1 cellular context compared by ENCODE assay signal in genomic region chr1:19877821-19878636, GRCh38.
A peak's percentile ranks its signal among the peaks of the same experiment; 100 is the strongest.
TF ChIP-seq lines count a peak whose summit lies in the region.

No MANE protein-coding gene starts in this region.

TF ChIP-seq in K562, 482 proteins besides CTCF, POLR2A, EP300 and RAD21 (continued from another document and continues in another):
- TF ChIP-seq SLC30A9 (CRISPR knock-in tag; IDR thresholded peaks at IDR 0.05): no peak
- TF ChIP-seq SNRNP70 (optimal IDR thresholded peaks at IDR 0.05; ENCODE audit: low read depth, low read length): no peak
- no peak for TF ChIP-seq KLF10 (CRISPR knock-in tag; IDR thresholded peaks at IDR 0.05)
- TF ChIP-seq TAF7 (tag; IDR thresholded peaks at IDR 0.05): no peak
- TF ChIP-seq HDAC8 (tag; IDR thresholded peaks at IDR 0.05): peak; percentile 74; the same call in 1 of the 2 replicates
- no peak for TF ChIP-seq RUNX1 (IDR thresholded peaks at IDR 0.05; ENCODE audit: low read depth)
- TF ChIP-seq ZNF354B (CRISPR knock-in tag; IDR thresholded peaks at IDR 0.05): peak; percentile 15; the same call in 1 of the 2 replicates
- TF ChIP-seq RBM22 (IDR thresholded peaks at IDR 0.05; ENCODE audit: low read depth, low read length, poor library complexity, severe bottlenecking): no peak
- no peak for TF ChIP-seq SRSF1 (IDR thresholded peaks at IDR 0.05; ENCODE audit: low read depth, low read length)
- TF ChIP-seq ZNF146 (CRISPR knock-in tag; IDR thresholded peaks at IDR 0.05; ENCODE audit: unreplicated experiment): no peak
- TF ChIP-seq BHLHE40 (IDR thresholded peaks at IDR 0.05; ENCODE audit: low read length): peak; percentile 56
- peak; percentile 53 for TF ChIP-seq KDM5B (IDR thresholded peaks at IDR 0.05; ENCODE audit: insufficient replicate concordance, low read depth, low read length)
- TF ChIP-seq RERE (CRISPR knock-in tag; IDR thresholded peaks at IDR 0.05; ENCODE audit: borderline replicate concordance): no peak
- TF ChIP-seq SMAD3 (CRISPR knock-in tag; conservative IDR thresholded peaks at IDR 0.05): 0 out of 2 replicates have a peak, but pooled peaks have one; percentile 38
- TF ChIP-seq NCOA6 (IDR thresholded peaks at IDR 0.05): no peak
- TF ChIP-seq FOXO4 (CRISPR knock-in tag; IDR thresholded peaks at IDR 0.05): no peak
- no peak for TF ChIP-seq ZBTB40 (IDR thresholded peaks at IDR 0.05)
- no peak for TF ChIP-seq ZBTB40 (CRISPR knock-in tag; IDR thresholded peaks at IDR 0.05)
- TF ChIP-seq USF1 (CRISPR knock-in tag; IDR thresholded peaks at IDR 0.05): peak; percentile 38; the same call in 1 of the 2 replicates
- peak; percentile 96 for TF ChIP-seq MEIS2 (IDR thresholded peaks at IDR 0.05; ENCODE audit: partially characterized antibody)
- TF ChIP-seq MTF1 (CRISPR knock-in tag; IDR thresholded peaks at IDR 0.05; ENCODE audit: borderline replicate concordance): no peak
- no peak for TF ChIP-seq ADNP (tag; IDR thresholded peaks at IDR 0.05)
- TF ChIP-seq ZNF165 (CRISPR knock-in tag; IDR thresholded peaks at IDR 0.05; ENCODE audit: borderline replicate concordance): no peak
- TF ChIP-seq NFE2 (IDR thresholded peaks at IDR 0.05; ENCODE audit: low read depth): no peak
- no peak for TF ChIP-seq BACH1 (tag; IDR thresholded peaks at IDR 0.05)
- no peak for TF ChIP-seq PTBP1 (IDR thresholded peaks at IDR 0.05; ENCODE audit: low read depth, low read length)
- no peak for TF ChIP-seq ARID2 (IDR thresholded peaks at IDR 0.05)
- TF ChIP-seq BMI1 (IDR thresholded peaks at IDR 0.05; ENCODE audit: low read length): no peak
- TF ChIP-seq FOS (IDR thresholded peaks at IDR 0.05; ENCODE audit: extremely low read depth, insufficient read length): no peak
- no peak for TF ChIP-seq TOE1 (IDR thresholded peaks at IDR 0.05; ENCODE audit: borderline replicate concordance)
- TF ChIP-seq TOE1 (CRISPR knock-in tag; IDR thresholded peaks at IDR 0.05; ENCODE audit: borderline replicate concordance, low read depth): no peak
- TF ChIP-seq MLX (CRISPR knock-in tag; conservative IDR thresholded peaks at IDR 0.05): no peak
- no peak for TF ChIP-seq CHD1 (IDR thresholded peaks at IDR 0.05; ENCODE audit: low read length)
- TF ChIP-seq TEAD2 (tag; IDR thresholded peaks at IDR 0.05): no peak
- TF ChIP-seq ZNF384 (IDR thresholded peaks at IDR 0.05; ENCODE audit: low read depth, low read length): no peak
- no peak for TF ChIP-seq MEF2A (IDR thresholded peaks at IDR 0.05; ENCODE audit: control insufficient read depth, low read depth, low read length)
- no peak for TF ChIP-seq SP2 (IDR thresholded peaks at IDR 0.05; ENCODE audit: extremely low read depth, low read depth, low read length, poor library complexity, severe bottlenecking)
- TF ChIP-seq TBP (optimal IDR thresholded peaks at IDR 0.05; ENCODE audit: low read depth, low read length): peak; percentile 95
- TF ChIP-seq E2F6 (IDR thresholded peaks at IDR 0.05; ENCODE audit: borderline replicate concordance in 1 of 2, extremely low read depth in 1 of 2, insufficient read depth in 1 of 2, insufficient read length in 1 of 2, low read depth in 1 of 2, low read length in 1 of 2, poor library complexity in 1 of 2, severe bottlenecking in 1 of 2): peak; percentile 73 to 83
- TF ChIP-seq ZNF740 (CRISPR knock-in tag; IDR thresholded peaks at IDR 0.05): no peak
- TF ChIP-seq ZNF740 (tag; IDR thresholded peaks at IDR 0.05): no peak
- no peak for TF ChIP-seq FOSL1 (tag; conservative IDR thresholded peaks at IDR 0.05)
- no peak for TF ChIP-seq SIRT6 (IDR thresholded peaks at IDR 0.05; ENCODE audit: low read depth, low read length)
- no peak for TF ChIP-seq JUND (IDR thresholded peaks at IDR 0.05; ENCODE audit: borderline replicate concordance, low read depth, low read length)
- peak; percentile 44; the same call in 1 of the 3 replicates for TF ChIP-seq JUND (tag; IDR thresholded peaks at IDR 0.05; ENCODE audit: borderline replicate concordance, low read depth, low read length)
- TF ChIP-seq FOXJ3 (CRISPR knock-in tag; IDR thresholded peaks at IDR 0.05): no peak
- peak; percentile 77 for TF ChIP-seq ZNF766 (CRISPR knock-in tag; conservative IDR thresholded peaks at IDR 0.05)
- TF ChIP-seq ZNF277 (CRISPR knock-in tag; IDR thresholded peaks at IDR 0.05; ENCODE audit: borderline replicate concordance): no peak
